ENCODE assay signal across 16 cellular contexts in genomic region chr2:108965540-108966299, GRCh38. TPM values are rescaled to one million over a fixed set of nuclear protein-coding genes. Genes with fewer than 3 reads are reported as not detected.
DNase-seq lines count a peak whose midpoint lies in the region; ATAC-seq and TF ChIP-seq lines count a peak whose summit lies in the region.
"Had no signal": no experiment of that assay in that cellular context is flagged by ENCODE, and none has a peak within 500 bp of the region (broad histone marks: within the 10 kb centered on the region; RNA-seq: fewer than 3 reads in every experiment).

No MANE protein-coding gene starts in this region.

- ATAC-seq in CD8-positive, alpha-beta T cell: peak; percentile 86
- ATAC-seq in HG03439 (IDR thresholded peaks at IDR 0.05; ENCODE audit: unreplicated experiment) (no peak), psoas muscle (no peak)

- H2AFZ ChIP-seq in PC-9: no peak overlapping the region

- H3K4me2 ChIP-seq in PC-9: 0 out of 2 replicates have a peak overlapping the region, but pooled peaks have one; percentile 10

- no peaks in the 10 kb centered on the region for H3K9me3 ChIP-seq in CD8-positive, alpha-beta T cell (ENCODE audit: low read length)
- H3K9me3 ChIP-seq in PC-9 (ENCODE audit: insufficient read depth, low read depth): no peaks in the 10 kb centered on the region
- H3K9me3 ChIP-seq in psoas muscle: no peaks in the 10 kb centered on the region

- no peak for TF ChIP-seq CTCF in CD8-positive, alpha-beta T cell (IDR thresholded peaks at IDR 0.05)
- TF ChIP-seq CTCF in PC-9 (conservative IDR thresholded peaks at IDR 0.05) (no peak), nephron (IDR thresholded peaks at IDR 0.05; ENCODE audit: unreplicated experiment in 3 of 3) (no peak), progenitor cell of endocrine pancreas (IDR thresholded peaks at IDR 0.05; ENCODE audit: unreplicated experiment) (no peak), psoas muscle (IDR thresholded peaks at IDR 0.05) (no peak)

- no peak overlapping the region for H3K4me3 ChIP-seq in CD8-positive, alpha-beta T cell (ENCODE audit: low read depth, low read length)
- H3K4me3 ChIP-seq in PC-9 (no peak overlapping the region), psoas muscle (no peak overlapping the region)

- H3K9me3 Mint-ChIP-seq in CD8-positive, alpha-beta T cell: no peaks in the 10 kb centered on the region
- H3K9me3 Mint-ChIP-seq in activated naive CD4-positive, alpha-beta T cell treated with anti-CD3 and anti-CD28 coated beads, Interleukin-2, amount 10 ng/mL, durations not matched to agents 7 days and 5 days: no peaks in the 10 kb centered on the region
- H3K9me3 Mint-ChIP-seq in nephron (no peaks in the 10 kb centered on the region), progenitor cell of endocrine pancreas (ENCODE audit: low read depth) (no peaks in the 10 kb centered on the region)

- BruUV-seq in PC-9 (replicated peaks; lab: Mats Ljungman, UMichigan): no TSS peak

- POLR2A ChIA-PET in CD8-positive, alpha-beta T cell (lab: Charles Lee): interaction anchor here (0.8 to 2.6 kb wide), 2 partner anchors 30 to 66 kb away, joined by 4 to 14 read pairs; no protein-coding TSS in a partner anchor
- POLR2A ChIA-PET in PC-9 (lab: Charles Lee; ENCODE audit: unreplicated experiment): no interaction called here

- intact Hi-C loops in CD8-positive, alpha-beta T cell (cut with DNase I, micrococcal nuclease): loop anchor here in 1 of 2 experiments (1.0 to 5.0 kb wide), 2 partner anchors 38 to 66 kb away; no protein-coding TSS in a partner anchor
- intact Hi-C loops in PC-9 (cut with micrococcal nuclease; ENCODE audit: unreplicated experiment) (loop anchor here (5.0 kb wide), 1 partner anchor 38 kb away; no protein-coding TSS in a partner anchor), psoas muscle (cut with DNase I) (no loop called here)

- DNase-seq in CD8-positive, alpha-beta T cell: peak; percentile 11 to 75 (median 44)
- no peak for DNase-seq in PC-9
- DNase-seq in activated naive CD4-positive, alpha-beta T cell treated with anti-CD3 and anti-CD28 coated beads, Interleukin-2, amount 10 ng/mL, durations not matched to agents 7 days and 5 days: peak; percentile 70
- no peak for DNase-seq in NCI-H526 (lab: John Stamatoyannopoulos, UW)
- DNase-seq in progenitor cell of endocrine pancreas (ENCODE audit: low spot score, unreplicated experiment): no peak
- DNase-seq in psoas muscle: no peak
- DNase-seq: foreskin fibroblast, mammary epithelial cell, NCI-H1694 treated with DMSO at 0.1 percent for 48 hours, NCI-H69, nucleus accumbens, RPMI8226, trophoblast cell had no signal

- no peaks in the 10 kb centered on the region for H3K27me3 ChIP-seq in CD8-positive, alpha-beta T cell (ENCODE audit: insufficient read depth, low read length)
- H3K27me3 ChIP-seq in PC-9 (ENCODE audit: insufficient read depth, low read depth) (no peaks in the 10 kb centered on the region), psoas muscle (ENCODE audit: insufficient read depth in 3 of 3, low read length in 2 of 3) (no peaks in the 10 kb centered on the region)

- no peaks in the 10 kb centered on the region for H3K36me3 Mint-ChIP-seq in CD8-positive, alpha-beta T cell
- H3K36me3 Mint-ChIP-seq in activated naive CD4-positive, alpha-beta T cell treated with anti-CD3 and anti-CD28 coated beads, Interleukin-2, amount 10 ng/mL, durations not matched to agents 7 days and 5 days: no peaks in the 10 kb centered on the region
- H3K36me3 Mint-ChIP-seq in nephron (ENCODE audit: low read depth): no peaks in the 10 kb centered on the region
- no peaks in the 10 kb centered on the region for H3K36me3 Mint-ChIP-seq in progenitor cell of endocrine pancreas (ENCODE audit: insufficient read depth)

- H3K4me3 Mint-ChIP-seq in CD8-positive, alpha-beta T cell: peak overlapping the region; percentile 80
- no peak overlapping the region for H3K4me3 Mint-ChIP-seq in activated naive CD4-positive, alpha-beta T cell treated with anti-CD3 and anti-CD28 coated beads, Interleukin-2, amount 10 ng/mL, durations not matched to agents 7 days and 5 days
- H3K4me3 Mint-ChIP-seq in nephron (no peak overlapping the region), progenitor cell of endocrine pancreas (ENCODE audit: low read depth) (no peak overlapping the region)
- H3K4me3 Mint-ChIP-seq: B cell had no signal

- peaks cover 80% of the 10 kb centered on the region for H3K4me1 ChIP-seq in CD8-positive, alpha-beta T cell (ENCODE audit: insufficient read depth, low read length)
- H3K4me1 ChIP-seq in PC-9 (replicated peaks; ENCODE audit: insufficient read depth) (peaks cover 37% of the 10 kb centered on the region), psoas muscle (no peaks in the 10 kb centered on the region)

- H3K27me3 Mint-ChIP-seq in CD8-positive, alpha-beta T cell (ENCODE audit: low read depth): no peaks in the 10 kb centered on the region
- peaks cover 4% of the 10 kb centered on the region for H3K27me3 Mint-ChIP-seq in activated naive CD4-positive, alpha-beta T cell treated with anti-CD3 and anti-CD28 coated beads, Interleukin-2, amount 10 ng/mL, durations not matched to agents 7 days and 5 days
- peaks cover 32% of the 10 kb centered on the region for H3K27me3 Mint-ChIP-seq in nephron (ENCODE audit: low read depth)
- H3K27me3 Mint-ChIP-seq in progenitor cell of endocrine pancreas: peaks cover 28% of the 10 kb centered on the region

- no peaks in the 10 kb centered on the region for H3K9me2 ChIP-seq in PC-9 (ENCODE audit: insufficient read depth)

- H3K27ac Mint-ChIP-seq in CD8-positive, alpha-beta T cell: peak overlapping the region; percentile 88
- H3K27ac Mint-ChIP-seq in activated naive CD4-positive, alpha-beta T cell treated with anti-CD3 and anti-CD28 coated beads, Interleukin-2, amount 10 ng/mL, durations not matched to agents 7 days and 5 days: peak overlapping the region; percentile 6
- peak overlapping the region in 2 of 3 experiments; percentile 30 to 38 for H3K27ac Mint-ChIP-seq in nephron
- no peak overlapping the region for H3K27ac Mint-ChIP-seq in progenitor cell of endocrine pancreas
- H3K27ac Mint-ChIP-seq: B cell had no signal

- H4K20me1 ChIP-seq in PC-9 (ENCODE audit: insufficient read depth): no peaks in the 10 kb centered on the region

- H3K27ac ChIP-seq in CD8-positive, alpha-beta T cell (ENCODE audit: low read depth, low read length): no peak overlapping the region
- H3K27ac ChIP-seq in PC-9: no peak overlapping the region
- H3K27ac ChIP-seq in psoas muscle: no peak overlapping the region

- CTCF ChIA-PET in CD8-positive, alpha-beta T cell (lab: Charles Lee): interaction anchor here (0.6 to 1.1 kb wide), 2 partner anchors 36 to 81 kb away, joined by 3 read pairs; no protein-coding TSS in a partner anchor
- CTCF ChIA-PET in PC-9 (lab: Charles Lee): no interaction called here
- CTCF ChIA-PET in activated naive CD4-positive, alpha-beta T cell treated with anti-CD3 and anti-CD28 coated beads, Interleukin-2, amount 10 ng/mL, durations not matched to agents 7 days and 5 days (lab: Charles Lee): no interaction called here

- H3K4me1 Mint-ChIP-seq in CD8-positive, alpha-beta T cell (ENCODE audit: low read depth): peaks cover 89% of the 10 kb centered on the region
- peaks cover 67% of the 10 kb centered on the region for H3K4me1 Mint-ChIP-seq in activated naive CD4-positive, alpha-beta T cell treated with anti-CD3 and anti-CD28 coated beads, Interleukin-2, amount 10 ng/mL, durations not matched to agents 7 days and 5 days
- H3K4me1 Mint-ChIP-seq in nephron: peaks cover 23% of the 10 kb centered on the region
- peaks cover 7% of the 10 kb centered on the region for H3K4me1 Mint-ChIP-seq in progenitor cell of endocrine pancreas (ENCODE audit: low read depth)
- H3K4me1 Mint-ChIP-seq: B cell had no signal

- no peaks in the 10 kb centered on the region for H3K36me3 ChIP-seq in CD8-positive, alpha-beta T cell (ENCODE audit: insufficient read depth, low read length)
- H3K36me3 ChIP-seq in PC-9 (ENCODE audit: low read depth): no peaks in the 10 kb centered on the region
- no peaks in the 10 kb centered on the region for H3K36me3 ChIP-seq in psoas muscle (ENCODE audit: insufficient read depth in 1 of 2, low read depth in 1 of 2)

- 70 to 86% (median 79%) methylated on average over 3 of the region's 3 CpGs for WGBS in psoas muscle, 3 donors

- H3K79me2 ChIP-seq in PC-9 (ENCODE audit: low read depth): no peaks in the 10 kb centered on the region

- peaks cover 3% of the 10 kb centered on the region; the same call in 1 of the 2 replicates for H3F3A ChIP-seq in PC-9 (ENCODE audit: insufficient read depth, low read depth)

RNA-seq across cellular contexts. Expression of gene EDAR, which starts 23.3 kb away (rescaled TPM):
- total RNA-seq in CD8-positive, alpha-beta T cell: 1 to 10 TPM; 1.6 to 2.0 TPM
- total RNA-seq in PC-9 (2021) (not detected in 2 replicates), progenitor cell of endocrine pancreas (0.24 and 0.69 TPM in 2 replicates), psoas muscle (not detected)
- polyA plus RNA-seq in psoas muscle: under 1 TPM in 1 of 3 donors, not detected in 2; 0.01 TPM
- total RNA-seq: B cell had no signal

Comparison
In these comparisons a context has a peak if more than half of its experiments do, and no peak if none do; other contexts are left out.
1. DNase-seq: peak in CD8-positive, alpha-beta T cell (7 of 7) and activated naive CD4-positive, alpha-beta T cell treated with anti-CD3 and anti-CD28 coated beads, Interleukin-2, amount 10 ng/mL, durations not matched to agents 7 days and 5 days (single experiment); none in PC-9 (0 of 2), NCI-H526 (0 of 2), progenitor cell of endocrine pancreas (single experiment) and psoas muscle (0 of 2).